In genomic region chr7:80883188-80884025, GRCh38 we compare ENCODE assay signal across 1 cellular context.
TF ChIP-seq lines count a peak whose summit lies in the region.

No MANE protein-coding gene starts in this region.

TF ChIP-seq in HEK293, 187 proteins besides CTCF, POLR2A, EP300 and RAD21 (continued from another document and continues in another):
- TF ChIP-seq ZNF692 (tag by site-specific recombination; IDR thresholded peaks at IDR 0.05) = peak; percentile 69
- TF ChIP-seq ZSCAN30 (tag by site-specific recombination; IDR thresholded peaks at IDR 0.05) = peak; percentile 45; the same call in 1 of the 2 replicates
- TF ChIP-seq ZNF341 (tag by site-specific recombination; IDR thresholded peaks at IDR 0.05; ENCODE audit: low read depth) = peak; percentile 66
- TF ChIP-seq ZNF624 (tag by site-specific recombination; IDR thresholded peaks at IDR 0.05) = no peak
- TF ChIP-seq ZNF404 (tag by site-specific recombination; IDR thresholded peaks at IDR 0.05) = no peak
- TF ChIP-seq ZNF350 (tag by site-specific recombination; IDR thresholded peaks at IDR 0.05) = no peak
- TF ChIP-seq TRIM28 (IDR thresholded peaks at IDR 0.05; ENCODE audit: borderline replicate concordance, low read length) = peak; percentile 71; the same call in 1 of the 2 replicates
- no peak for TF ChIP-seq ZNF133 (tag by site-specific recombination; IDR thresholded peaks at IDR 0.05)
- no peak for TF ChIP-seq ZNF677 (tag by site-specific recombination; IDR thresholded peaks at IDR 0.05)
- no peak for TF ChIP-seq ZNF221 (tag by site-specific recombination; IDR thresholded peaks at IDR 0.05; ENCODE audit: borderline replicate concordance)
- peak; percentile 97 for TF ChIP-seq ZNF362 (tag by site-specific recombination; IDR thresholded peaks at IDR 0.05)
- TF ChIP-seq ZNF549 (tag by site-specific recombination; IDR thresholded peaks at IDR 0.05) = no peak
- peak; percentile 94 for TF ChIP-seq ZNF366 (tag by site-specific recombination; conservative IDR thresholded peaks at IDR 0.05)
- TF ChIP-seq ZNF521 (tag by site-specific recombination; IDR thresholded peaks at IDR 0.05) = no peak
- TF ChIP-seq ZSCAN5A (tag by site-specific recombination; IDR thresholded peaks at IDR 0.05) = no peak
- no peak for TF ChIP-seq KLF9 (tag by site-specific recombination; IDR thresholded peaks at IDR 0.05; ENCODE audit: low read depth)
- TF ChIP-seq ZNF132 (tag by site-specific recombination; IDR thresholded peaks at IDR 0.05; ENCODE audit: borderline replicate concordance) = no peak
- no peak for TF ChIP-seq YY2 (tag by site-specific recombination; IDR thresholded peaks at IDR 0.05)
- 0 out of 2 replicates have a peak, but pooled peaks have one; percentile 40 for TF ChIP-seq KLF17 (tag by site-specific recombination; IDR thresholded peaks at IDR 0.05)
- no peak for TF ChIP-seq HOXA7 (CRISPR knock-in tag; IDR thresholded peaks at IDR 0.05; ENCODE audit: borderline replicate concordance)
- TF ChIP-seq MZF1 (tag by site-specific recombination; IDR thresholded peaks at IDR 0.05; ENCODE audit: borderline replicate concordance) = no peak
- peak; percentile 86 for TF ChIP-seq KLF8 (tag by site-specific recombination; IDR thresholded peaks at IDR 0.05)
- no peak for TF ChIP-seq ZNF248 (tag by site-specific recombination; IDR thresholded peaks at IDR 0.05)
- TF ChIP-seq ZNF280D (tag by site-specific recombination; IDR thresholded peaks at IDR 0.05) = no peak
- no peak for TF ChIP-seq ZNF280C (tag by site-specific recombination; IDR thresholded peaks at IDR 0.05)
- TF ChIP-seq ZNF157 (tag by site-specific recombination; IDR thresholded peaks at IDR 0.05) = no peak
- no peak for TF ChIP-seq ZFHX2 (tag by site-specific recombination; conservative IDR thresholded peaks at IDR 0.05)
- peak; percentile 50 for TF ChIP-seq ZBTB21 (tag by site-specific recombination; IDR thresholded peaks at IDR 0.05)
- TF ChIP-seq ZNF423 (tag by site-specific recombination; IDR thresholded peaks at IDR 0.05) = no peak
- no peak for TF ChIP-seq ZNF311 (tag by site-specific recombination; IDR thresholded peaks at IDR 0.05; ENCODE audit: borderline replicate concordance)
- peak; percentile 28; the same call in 1 of the 2 replicates for TF ChIP-seq ZBTB44 (tag by site-specific recombination; IDR thresholded peaks at IDR 0.05)
- no peak for TF ChIP-seq PRDM1 (tag by site-specific recombination; IDR thresholded peaks at IDR 0.05)
- TF ChIP-seq ZNF138 (tag by site-specific recombination; IDR thresholded peaks at IDR 0.05; ENCODE audit: borderline replicate concordance) = no peak
- no peak for TF ChIP-seq ZNF785 (tag by site-specific recombination; IDR thresholded peaks at IDR 0.05)
- peak; percentile 89 for TF ChIP-seq ZNF394 (tag by site-specific recombination; IDR thresholded peaks at IDR 0.05; ENCODE audit: borderline replicate concordance)
- no peak for TF ChIP-seq REST (tag by site-specific recombination; IDR thresholded peaks at IDR 0.05)
- peak; percentile 46 for TF ChIP-seq ZNF146 (tag by site-specific recombination; IDR thresholded peaks at IDR 0.05)
- no peak for TF ChIP-seq ZNF776 (tag by site-specific recombination; IDR thresholded peaks at IDR 0.05; ENCODE audit: borderline replicate concordance)
- peak; percentile 27; the same call in 1 of the 2 replicates for TF ChIP-seq ZNF664 (tag by site-specific recombination; IDR thresholded peaks at IDR 0.05)
- no peak for TF ChIP-seq REPIN1 (tag by site-specific recombination; IDR thresholded peaks at IDR 0.05; ENCODE audit: low read depth)
- 0 out of 2 replicates have a peak, but pooled peaks have one; percentile 43 for TF ChIP-seq HOXD13 (CRISPR knock-in tag; IDR thresholded peaks at IDR 0.05; ENCODE audit: borderline replicate concordance)
- no peak for TF ChIP-seq ZNF701 (tag by site-specific recombination; IDR thresholded peaks at IDR 0.05)
- no peak for TF ChIP-seq ZNF654 (tag by site-specific recombination; IDR thresholded peaks at IDR 0.05; ENCODE audit: low read depth)
- TF ChIP-seq ZBTB20 (tag by site-specific recombination; IDR thresholded peaks at IDR 0.05) = no peak
- no peak for TF ChIP-seq GLIS1 (tag by site-specific recombination; IDR thresholded peaks at IDR 0.05)
- TF ChIP-seq ZNF148 (tag by site-specific recombination; IDR thresholded peaks at IDR 0.05; ENCODE audit: borderline replicate concordance) = no peak
